26 cellular contexts compared by ENCODE assay signal in genomic region chr2:49122107-49122506, GRCh38. TPM values are rescaled to one million over a fixed set of nuclear protein-coding genes. Genes with fewer than 3 reads are reported as not detected.
"Had no signal": no experiment of that assay in that cellular context is flagged by ENCODE, and none has a peak within 500 bp of the region (broad histone marks: within the 10 kb centered on the region; RNA-seq: fewer than 3 reads in every experiment).

No MANE protein-coding gene starts in this region.

- H3K9me3 ChIP-seq: stomach, suprapubic skin, testis, thoracic aorta, thyroid gland, tibial artery, tibial nerve, transverse colon, upper lobe of left lung, upper lobe of right lung, uterus, vagina had no signal

- H3K36me3 ChIP-seq: stomach, suprapubic skin, thoracic aorta, thyroid gland, tibial artery, tibial nerve, transverse colon, upper lobe of left lung, upper lobe of right lung, uterus, vagina had no signal

- H3K27me3 ChIP-seq: stomach, suprapubic skin, testis, thyroid gland, tibial artery, tibial nerve, transverse colon, upper lobe of left lung, upper lobe of right lung, uterus, vagina had no signal

- DNase-seq: stimulated activated CD4-positive, alpha-beta T cell treated with anti-CD3 and anti-CD28 coated beads, Interleukin-2, amount 100 ng/mL, for 48 hours; stimulated activated CD4-positive, alpha-beta T cell treated with anti-CD3 and anti-CD28 coated beads, Interleukin-4, amount 100 ng/mL, for 1 hour; stimulated activated CD4-positive, alpha-beta T cell treated with anti-CD3 and anti-CD28 coated beads, Interleukin-4, amount 100 ng/mL, for 24 hours; stimulated activated CD4-positive, alpha-beta T cell treated with anti-CD3 and anti-CD28 coated beads, Interleukin-4, amount 100 ng/mL, for 4 hours; stimulated activated CD8-positive, alpha-beta memory T cell treated with anti-CD3 and anti-CD28 coated beads, Interleukin-4, amount 100 ng/mL, for 48 hours; stimulated activated naive B cell treated with anti-CD40 and anti-IgM and Interleukin-4, amounts not matched to agents 10 μg/mL and 1 μg/mL and 100 μg/mL, for 72 hours; stimulated activated naive CD4-positive, alpha-beta T cell; stimulated activated naive CD4-positive, alpha-beta T cell treated with Interleukin-2 at 50 U/mL for 16 hours; stimulated activated naive CD8-positive, alpha-beta T cell treated with anti-CD3 and anti-CD28 coated beads, Interleukin-15, amount 100 ng/mL, for 72 hours; stimulated activated naive CD8-positive, alpha-beta T cell treated with anti-CD3 and anti-CD28 coated beads, Interleukin-15, Interleukin-2, amounts not matched to agents 100 U/mL and 50 U/mL, for 24 hours; stomach; substantia nigra; testis; thyroid gland; tibial artery; transverse colon; trophoblast cell; upper lobe of left lung; upper lobe of right lung; uterus had no signal

- H3K4me3 ChIP-seq: stomach, suprapubic skin, testis, thoracic aorta, thyroid gland, tibial artery, tibial nerve, transverse colon, upper lobe of left lung, upper lobe of right lung, uterus, vagina had no signal

- H3K27ac ChIP-seq: stomach, suprapubic skin, testis, thoracic aorta, thyroid gland, tibial artery, tibial nerve, transverse colon, upper lobe of left lung, upper lobe of right lung, uterus, vagina had no signal

RNA-seq across cellular contexts. Expression of gene FSHR, which starts 32.2 kb away (rescaled TPM):
- polyA plus RNA-seq: stomach, thymus, urinary bladder had no signal
